25 cellular contexts compared by ENCODE assay signal in genomic region chr9:136379891-136380290, GRCh38.
"Had no signal": no experiment of that assay in that cellular context is flagged by ENCODE, and none has a peak within 500 bp of the region (broad histone marks: within the 10 kb centered on the region; RNA-seq: fewer than 3 reads in every experiment).

No MANE protein-coding gene starts in this region.

- H3K4me3 ChIP-seq: colonic mucosa, coronary artery, dorsolateral prefrontal cortex, esophagus muscularis mucosa, esophagus squamous epithelium, gastrocnemius medialis, gastroesophageal sphincter, heart left ventricle, heart right ventricle had no signal

- H3K9me3 Mint-ChIP-seq: dendritic cell treated with granulocyte-macrophage colony-stimulating factor and Interleukin-4, amounts not matched to agents 40 ng/mL and 50 ng/mL, for 4 days; effector memory CD8-positive, alpha-beta T cell; endodermal cell had no signal

- H3K27me3 Mint-ChIP-seq: dendritic cell treated with granulocyte-macrophage colony-stimulating factor and Interleukin-4, amounts not matched to agents 40 ng/mL and 50 ng/mL, for 4 days; effector memory CD8-positive, alpha-beta T cell had no signal

- H3K4me3 Mint-ChIP-seq: dendritic cell treated with granulocyte-macrophage colony-stimulating factor and Interleukin-4, amounts not matched to agents 40 ng/mL and 50 ng/mL, for 4 days; effector memory CD8-positive, alpha-beta T cell; endodermal cell had no signal

- H3K27me3 ChIP-seq: colonic mucosa, dorsolateral prefrontal cortex, esophagus muscularis mucosa, esophagus squamous epithelium, foreskin keratinocyte, gastrocnemius medialis, gastroesophageal sphincter, heart left ventricle, heart right ventricle had no signal

- H3K4me1 Mint-ChIP-seq: endodermal cell had no signal

- DNase-seq: colonic mucosa; cortex of kidney; dermis blood vessel endothelial cell; dorsolateral prefrontal cortex; effector CD4-positive, alpha-beta T cell; effector CD8-positive, alpha-beta T cell; effector memory CD4-positive, alpha-beta T cell; effector memory CD8-positive, alpha-beta T cell; endodermal cell; erythroblast; esophagus squamous epithelium; foreskin fibroblast; foreskin keratinocyte; foreskin melanocyte; gastrocnemius medialis; glutamatergic neuron; head of caudate nucleus; heart left ventricle; heart right ventricle had no signal

- ATAC-seq: effector memory CD8-positive, alpha-beta T cell; esophagus mucosa; foreskin keratinocyte; gastrocnemius medialis; gastroesophageal sphincter; heart left ventricle; heart right ventricle had no signal

- H3K27ac ChIP-seq: colonic mucosa, coronary artery, dorsolateral prefrontal cortex, epithelial cell of prostate, esophagus muscularis mucosa, esophagus squamous epithelium, foreskin keratinocyte, gastrocnemius medialis, gastroesophageal sphincter, heart left ventricle, heart right ventricle had no signal

- H3K27ac Mint-ChIP-seq: dendritic cell treated with granulocyte-macrophage colony-stimulating factor and Interleukin-4, amounts not matched to agents 40 ng/mL and 50 ng/mL, for 4 days; effector memory CD8-positive, alpha-beta T cell; endodermal cell had no signal

- H3K4me1 ChIP-seq: colonic mucosa, esophagus muscularis mucosa, esophagus squamous epithelium, foreskin keratinocyte, gastrocnemius medialis, gastroesophageal sphincter had no signal

- H3K9me3 ChIP-seq: colonic mucosa, esophagus muscularis mucosa, esophagus squamous epithelium, gastrocnemius medialis, gastroesophageal sphincter, heart left ventricle, heart right ventricle had no signal
